ENCODE assay signal across 19 cellular contexts in the genomic region with DNA sequence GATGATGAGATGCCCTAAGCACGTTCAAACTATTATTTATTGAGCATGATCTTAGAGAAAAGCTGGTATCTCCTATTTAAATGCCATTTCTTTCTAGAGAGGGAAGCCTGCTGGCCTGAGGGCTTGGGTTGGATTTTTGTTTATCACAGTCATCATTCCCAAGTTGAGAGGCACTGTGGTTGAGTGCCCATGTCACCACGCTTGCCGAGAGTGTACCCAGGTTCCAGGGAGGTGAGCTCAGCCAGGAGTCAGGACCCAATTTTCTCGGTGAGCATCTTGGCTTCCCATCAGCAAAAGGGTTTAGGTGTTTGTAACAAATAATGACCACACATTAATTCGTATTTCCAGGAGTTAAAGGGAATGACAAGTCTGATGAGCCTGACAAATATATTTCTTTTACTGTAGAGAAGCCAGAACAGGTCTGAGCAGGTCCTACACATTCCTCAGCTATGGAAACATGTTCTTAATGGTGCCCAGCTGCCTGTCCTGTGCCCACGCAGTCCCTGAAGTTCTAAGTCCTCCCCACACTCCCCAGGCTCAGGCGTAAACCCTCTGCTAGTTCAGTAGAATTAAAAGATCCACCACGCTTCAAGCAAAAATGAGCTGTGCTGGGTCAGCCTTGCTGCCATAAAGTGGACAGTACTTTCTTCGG.
"Had no signal": no experiment of that assay in that cellular context is flagged by ENCODE, and none has a peak within 500 bp of the region (broad histone marks: within the 10 kb centered on the region; RNA-seq: fewer than 3 reads in every experiment).

No MANE protein-coding gene starts in this region.

- DNase-seq: activated CD4-positive, alpha-beta memory T cell treated with anti-CD3 and anti-CD28 coated beads, Interleukin-2, amount 10 ng/mL, durations not matched to agents 7 days and 5 days; activated CD4-positive, alpha-beta T cell treated with anti-CD3 and anti-CD28 coated beads, Interleukin-2, amount 10 ng/mL, durations not matched to agents 24 days and 14 days; activated naive CD4-positive, alpha-beta T cell treated with Interleukin-2 at 50 U/mL for 16 hours; activated naive CD8-positive, alpha-beta T cell treated with anti-CD3 and anti-CD28 coated beads for 36 hours; amniotic stem cell; effector memory CD8-positive, alpha-beta T cell; left lung; midbrain; natural killer cell; SK-N-SH; stimulated activated CD4-positive, alpha-beta T cell treated with anti-CD3 and anti-CD28 coated beads, Interleukin-12 subunit alpha, Interleukin-12 subunit beta, amount 100 ng/mL, for 4 hours; stimulated activated CD4-positive, alpha-beta T cell treated with anti-CD3 and anti-CD28 coated beads, Interleukin-4, amount 100 ng/mL, for 4 hours; substantia nigra had no signal

- H3K27me3 Mint-ChIP-seq: activated CD4-positive, alpha-beta memory T cell treated with anti-CD3 and anti-CD28 coated beads, Interleukin-2, amount 10 ng/mL, durations not matched to agents 7 days and 5 days; activated CD4-positive, alpha-beta T cell treated with anti-CD3 and anti-CD28 coated beads, Interleukin-2, amount 10 ng/mL, durations not matched to agents 24 days and 14 days; activated naive CD8-positive, alpha-beta T cell treated with anti-CD3 and anti-CD28 coated beads for 36 hours; activated T-helper 17 cell treated with anti-CD3 and anti-CD28 coated beads, Interleukin-2, amount 50 U/mL, for 72 hours; effector memory CD8-positive, alpha-beta T cell; stimulated activated naive CD8-positive, alpha-beta T cell treated with anti-CD3 and anti-CD28 coated beads, Interleukin-15, Interleukin-2, amounts not matched to agents 100 ng/mL and 50 ng/mL, for 24 hours had no signal

- H3K4me1 Mint-ChIP-seq: activated CD4-positive, alpha-beta memory T cell treated with anti-CD3 and anti-CD28 coated beads, Interleukin-2, amount 10 ng/mL, durations not matched to agents 7 days and 5 days; activated CD4-positive, alpha-beta T cell treated with anti-CD3 and anti-CD28 coated beads, Interleukin-2, amount 10 ng/mL, durations not matched to agents 24 days and 14 days; activated naive CD8-positive, alpha-beta T cell treated with anti-CD3 and anti-CD28 coated beads for 36 hours; activated T-helper 17 cell treated with anti-CD3 and anti-CD28 coated beads, Interleukin-2, amount 50 U/mL, for 72 hours; natural killer cell had no signal

- ATAC-seq: activated T-helper 17 cell treated with anti-CD3 and anti-CD28 coated beads, Interleukin-2, amount 50 U/mL, for 72 hours; effector memory CD8-positive, alpha-beta T cell; left lung; natural killer cell had no signal

- H3K36me3 Mint-ChIP-seq: activated naive CD8-positive, alpha-beta T cell treated with anti-CD3 and anti-CD28 coated beads for 36 hours; natural killer cell had no signal

- H3K9me3 Mint-ChIP-seq: stimulated activated naive CD8-positive, alpha-beta T cell treated with anti-CD3 and anti-CD28 coated beads, Interleukin-15, Interleukin-2, amounts not matched to agents 100 ng/mL and 50 ng/mL, for 24 hours had no signal

- H3K4me1 ChIP-seq: left lung, tibial artery had no signal

- H3K4me3 Mint-ChIP-seq: activated CD4-positive, alpha-beta memory T cell treated with anti-CD3 and anti-CD28 coated beads, Interleukin-2, amount 10 ng/mL, durations not matched to agents 7 days and 5 days; activated CD4-positive, alpha-beta T cell treated with anti-CD3 and anti-CD28 coated beads, Interleukin-2, amount 10 ng/mL, durations not matched to agents 24 days and 14 days; activated naive CD8-positive, alpha-beta T cell treated with anti-CD3 and anti-CD28 coated beads for 36 hours; activated T-helper 17 cell treated with anti-CD3 and anti-CD28 coated beads, Interleukin-2, amount 50 U/mL, for 72 hours; effector memory CD8-positive, alpha-beta T cell; natural killer cell; stimulated activated naive CD8-positive, alpha-beta T cell treated with anti-CD3 and anti-CD28 coated beads, Interleukin-15, Interleukin-2, amounts not matched to agents 100 ng/mL and 50 ng/mL, for 24 hours had no signal

- H3K36me3 ChIP-seq: cardiac muscle cell, left lung, tibial artery had no signal

- H3K27me3 ChIP-seq: cardiac muscle cell, left lung, tibial artery had no signal

- H3K27ac ChIP-seq: cardiac muscle cell, left lung, tibial artery had no signal

- H3K9me3 ChIP-seq: left lung, SK-N-SH, tibial artery had no signal

- H3K4me3 ChIP-seq: cardiac muscle cell, left lung, lung, tibial artery had no signal

- H3K27ac Mint-ChIP-seq: activated CD4-positive, alpha-beta memory T cell treated with anti-CD3 and anti-CD28 coated beads, Interleukin-2, amount 10 ng/mL, durations not matched to agents 7 days and 5 days; activated CD4-positive, alpha-beta T cell treated with anti-CD3 and anti-CD28 coated beads, Interleukin-2, amount 10 ng/mL, durations not matched to agents 24 days and 14 days; activated naive CD8-positive, alpha-beta T cell treated with anti-CD3 and anti-CD28 coated beads for 36 hours; activated T-helper 17 cell treated with anti-CD3 and anti-CD28 coated beads, Interleukin-2, amount 50 U/mL, for 72 hours; effector memory CD8-positive, alpha-beta T cell; natural killer cell; progenitor cell of endocrine pancreas; stimulated activated naive CD8-positive, alpha-beta T cell treated with anti-CD3 and anti-CD28 coated beads, Interleukin-15, Interleukin-2, amounts not matched to agents 100 ng/mL and 50 ng/mL, for 24 hours had no signal
